ENCODE assay signal across 3 cellular contexts in genomic region chr1:2787163-2787911, GRCh38.
TF ChIP-seq lines count a peak whose summit lies in the region.

No MANE protein-coding gene starts in this region.

TF ChIP-seq in SK-N-SH, 30 proteins besides CTCF, POLR2A, EP300 and RAD21 (continued from another document):
- TF ChIP-seq GATA2 (CRISPR knock-in tag; IDR thresholded peaks at IDR 0.05) = no peak

TF ChIP-seq in SK-N-SH treated with all-trans-retinoic acid at 6 μM for 48 hours, 23 proteins besides CTCF, POLR2A, EP300 and RAD21 (continued from another document):
- TF ChIP-seq TSHZ2 (CRISPR knock-in tag; IDR thresholded peaks at IDR 0.05) (no peak), ZFP30 (CRISPR knock-in tag; IDR thresholded peaks at IDR 0.05) (no peak), ZC3H10 (CRISPR knock-in tag; IDR thresholded peaks at IDR 0.05) (no peak), ZFP3 (CRISPR knock-in tag; IDR thresholded peaks at IDR 0.05) (no peak), TCF4 (CRISPR knock-in tag; IDR thresholded peaks at IDR 0.05; ENCODE audit: borderline replicate concordance) (no peak), OSR1 (CRISPR knock-in tag; IDR thresholded peaks at IDR 0.05) (no peak), SNAI2 (CRISPR knock-in tag; IDR thresholded peaks at IDR 0.05) (no peak), ZNF565 (CRISPR knock-in tag; conservative IDR thresholded peaks at IDR 0.05; ENCODE audit: low read depth) (no peak), TOX (CRISPR knock-in tag; IDR thresholded peaks at IDR 0.05; ENCODE audit: borderline replicate concordance) (no peak), ZNF8 (CRISPR knock-in tag; IDR thresholded peaks at IDR 0.05) (no peak), CSRNP3 (CRISPR knock-in tag; IDR thresholded peaks at IDR 0.05) (no peak), ARNTL (CRISPR knock-in tag; IDR thresholded peaks at IDR 0.05; ENCODE audit: borderline replicate concordance, low read depth) (no peak), PATZ1 (CRISPR knock-in tag; IDR thresholded peaks at IDR 0.05; ENCODE audit: borderline replicate concordance) (no peak)

TF ChIP-seq in K562, 482 proteins besides CTCF, POLR2A, EP300 and RAD21 (continued from another document):
- TF ChIP-seq USF2 (CRISPR knock-in tag; IDR thresholded peaks at IDR 0.05) = no peak
- TF ChIP-seq CBX1 (IDR thresholded peaks at IDR 0.05; ENCODE audit: low read depth) = no peak
- TF ChIP-seq ZBED1 (IDR thresholded peaks at IDR 0.05) = no peak
- no peak for TF ChIP-seq ZNF511 (CRISPR knock-in tag; IDR thresholded peaks at IDR 0.05)
- TF ChIP-seq FOXP1 (CRISPR knock-in tag; IDR thresholded peaks at IDR 0.05) = no peak
- TF ChIP-seq KAT7 (CRISPR knock-in tag; IDR thresholded peaks at IDR 0.05; ENCODE audit: borderline replicate concordance) = no peak
- no peak for TF ChIP-seq CBFA2T2 (conservative IDR thresholded peaks at IDR 0.05)
- no peak for TF ChIP-seq NEUROD1 (IDR thresholded peaks at IDR 0.05; ENCODE audit: borderline replicate concordance, low read depth, low read length, partially characterized antibody)
- no peak for TF ChIP-seq ZZZ3 (IDR thresholded peaks at IDR 0.05)
- no peak for TF ChIP-seq MAFK (IDR thresholded peaks at IDR 0.05; ENCODE audit: low read length)
- no peak for TF ChIP-seq CBX8 (IDR thresholded peaks at IDR 0.05; ENCODE audit: borderline replicate concordance, extremely low read depth, low read depth, low read length, poor library complexity, severe bottlenecking)
- no peak for TF ChIP-seq HMGN3 (IDR thresholded peaks at IDR 0.05; ENCODE audit: borderline replicate concordance, extremely low read depth, insufficient read length, low read depth, low read length)
- TF ChIP-seq NFIC (IDR thresholded peaks at IDR 0.05) = no peak
- TF ChIP-seq IRF2 (CRISPR knock-in tag; IDR thresholded peaks at IDR 0.05) = no peak
- TF ChIP-seq LEF1 (IDR thresholded peaks at IDR 0.05) = no peak
- TF ChIP-seq CGGBP1 (CRISPR knock-in tag; IDR thresholded peaks at IDR 0.05) = no peak
TF ChIP-seq in K562: peak in this region for 0.
